1 cellular context compared by ENCODE assay signal in the genomic region with DNA sequence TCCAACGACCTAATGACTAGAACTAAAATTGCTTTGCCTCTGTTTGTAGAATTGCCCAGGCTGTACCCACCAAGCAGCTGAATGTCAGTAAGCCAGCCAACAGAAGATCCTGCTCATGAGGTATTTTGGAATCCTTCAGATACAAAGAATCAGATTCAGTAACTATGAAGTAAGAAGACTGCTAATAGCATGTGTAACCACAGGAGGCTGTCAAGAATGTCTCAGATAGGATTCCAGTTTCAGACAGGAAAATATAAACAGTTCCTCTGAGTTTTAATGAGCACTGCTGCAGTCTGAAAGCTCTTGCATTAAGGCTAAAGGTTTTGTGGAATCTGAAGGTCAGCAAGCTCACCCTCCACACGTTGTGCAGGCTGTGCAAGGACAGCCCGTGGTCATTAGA.
TF ChIP-seq lines count a peak whose summit lies in the region.

No MANE protein-coding gene starts in this region.

TF ChIP-seq in IMR-90, 13 proteins besides CTCF, POLR2A, EP300 and RAD21 (continued from another document):
- TF ChIP-seq MAZ (IDR thresholded peaks at IDR 0.05; ENCODE audit: borderline replicate concordance, low read depth, low read length) (no peak), MAFK (IDR thresholded peaks at IDR 0.05; ENCODE audit: low read depth, low read length) (no peak), CHD1 (IDR thresholded peaks at IDR 0.05; ENCODE audit: low read depth, low read length) (no peak), FOS (IDR thresholded peaks at IDR 0.05; ENCODE audit: low read depth, low read length) (no peak), NFE2L2 (IDR thresholded peaks at IDR 0.05; ENCODE audit: low read depth, low read length) (no peak), SMC3 (IDR thresholded peaks at IDR 0.05; ENCODE audit: low read depth, low read length) (no peak), MXI1 (IDR thresholded peaks at IDR 0.05; ENCODE audit: borderline replicate concordance, low read depth, low read length) (no peak)
- TF ChIP-seq, protein P1, sequence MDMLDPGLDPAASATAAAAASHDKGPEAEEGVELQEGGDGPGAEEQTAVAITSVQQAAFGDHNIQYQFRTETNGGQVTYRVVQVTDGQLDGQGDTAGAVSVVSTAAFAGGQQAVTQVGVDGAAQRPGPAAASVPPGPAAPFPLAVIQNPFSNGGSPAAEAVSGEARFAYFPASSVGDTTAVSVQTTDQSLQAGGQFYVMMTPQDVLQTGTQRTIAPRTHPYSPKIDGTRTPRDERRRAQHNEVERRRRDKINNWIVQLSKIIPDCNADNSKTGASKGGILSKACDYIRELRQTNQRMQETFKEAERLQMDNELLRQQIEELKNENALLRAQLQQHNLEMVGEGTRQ (IDR thresholded peaks at IDR 0.05; ENCODE audit: low read depth, low read length) = no peak
